In the genomic region with DNA sequence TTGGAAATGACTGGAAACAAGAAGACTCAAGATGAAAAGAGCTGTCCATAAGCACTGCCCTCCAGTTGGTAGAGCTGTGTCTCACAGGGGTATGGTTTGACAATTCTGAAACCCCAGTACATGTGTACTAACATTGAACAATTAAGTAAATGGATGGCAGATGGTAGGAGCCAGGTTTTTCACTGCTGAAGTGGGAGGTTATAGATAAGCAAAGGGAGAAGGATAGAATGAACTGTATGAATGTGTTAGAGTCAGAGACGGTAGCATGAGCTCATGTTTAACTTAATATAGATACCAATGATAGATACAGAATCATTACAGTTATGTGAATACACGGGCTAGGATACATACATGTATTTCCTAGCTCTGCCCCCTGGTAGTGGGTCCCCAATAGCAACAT, we compare ENCODE assay signal across 15 cellular contexts.
A peak's percentile ranks its signal among the peaks of the same experiment; 100 is the strongest.
DNase-seq lines count a peak whose midpoint lies in the region; TF ChIP-seq lines count a peak whose summit lies in the region.
"Had no signal": no experiment of that assay in that cellular context is flagged by ENCODE, and none has a peak within 500 bp of the region (broad histone marks: within the 10 kb centered on the region; RNA-seq: fewer than 3 reads in every experiment).

No MANE protein-coding gene starts in this region.

- DNase-seq in DMS 273 treated with DMSO at 0.1 percent for 48 hours (lab: John Stamatoyannopoulos, UW), result peak; percentile 72
- peak; percentile 78 for DNase-seq in NCI-H69 (lab: John Stamatoyannopoulos, UW)
- DNase-seq in dorsolateral prefrontal cortex, result no peak
- DNase-seq in ureter (ENCODE audit: low spot score), result peak; percentile 1
- no peak for DNase-seq in COLO829 (ENCODE audit: low spot score)
- DNase-seq in RPMI8226, result no peak
- no peak for DNase-seq in C1 segment of cervical spinal cord (lab: John Stamatoyannopoulos, UW)
- DNase-seq: Calu3; CD4-positive, alpha-beta memory T cell; EL; GF-D8; NCI-H2081; SHP77; T-helper 17 cell had no signal

- no peak overlapping the region for H3K4me3 ChIP-seq in dorsolateral prefrontal cortex

- H3K27ac ChIP-seq in dorsolateral prefrontal cortex, result peak overlapping the region in 54 of 59 donors; percentile 1 to 99 (median 90)
- H3K27ac ChIP-seq: KMS-11 had no signal

- no peak for TF ChIP-seq CTCF in dorsolateral prefrontal cortex (IDR thresholded peaks at IDR 0.05 in 54 of 56, conservative IDR thresholded peaks at IDR 0.05 in 2 of 56; ENCODE audit: low read depth in 1 of 56, partially characterized antibody in 56 of 56)

- H3K27me3 ChIP-seq in dorsolateral prefrontal cortex, result no peaks in the 10 kb centered on the region

- intact Hi-C loops in dorsolateral prefrontal cortex (cut with DNase I), result loop anchor here (1.0 to 10.0 kb wide), 5 partner anchors 20 to 305 kb away; a partner anchor contains a TSS

Comparison
In these comparisons a context has a peak if more than half of its experiments do, and no peak if none do; other contexts are left out.
1. DNase-seq: peak in DMS 273 treated with DMSO at 0.1 percent for 48 hours (single experiment), NCI-H69 (single experiment) and ureter (single experiment); none in dorsolateral prefrontal cortex (0 of 10), COLO829 (single experiment), RPMI8226 (single experiment) and C1 segment of cervical spinal cord (0 of 14).